Comparison of ENCODE assay signal across 13 cellular contexts in the genomic region with DNA sequence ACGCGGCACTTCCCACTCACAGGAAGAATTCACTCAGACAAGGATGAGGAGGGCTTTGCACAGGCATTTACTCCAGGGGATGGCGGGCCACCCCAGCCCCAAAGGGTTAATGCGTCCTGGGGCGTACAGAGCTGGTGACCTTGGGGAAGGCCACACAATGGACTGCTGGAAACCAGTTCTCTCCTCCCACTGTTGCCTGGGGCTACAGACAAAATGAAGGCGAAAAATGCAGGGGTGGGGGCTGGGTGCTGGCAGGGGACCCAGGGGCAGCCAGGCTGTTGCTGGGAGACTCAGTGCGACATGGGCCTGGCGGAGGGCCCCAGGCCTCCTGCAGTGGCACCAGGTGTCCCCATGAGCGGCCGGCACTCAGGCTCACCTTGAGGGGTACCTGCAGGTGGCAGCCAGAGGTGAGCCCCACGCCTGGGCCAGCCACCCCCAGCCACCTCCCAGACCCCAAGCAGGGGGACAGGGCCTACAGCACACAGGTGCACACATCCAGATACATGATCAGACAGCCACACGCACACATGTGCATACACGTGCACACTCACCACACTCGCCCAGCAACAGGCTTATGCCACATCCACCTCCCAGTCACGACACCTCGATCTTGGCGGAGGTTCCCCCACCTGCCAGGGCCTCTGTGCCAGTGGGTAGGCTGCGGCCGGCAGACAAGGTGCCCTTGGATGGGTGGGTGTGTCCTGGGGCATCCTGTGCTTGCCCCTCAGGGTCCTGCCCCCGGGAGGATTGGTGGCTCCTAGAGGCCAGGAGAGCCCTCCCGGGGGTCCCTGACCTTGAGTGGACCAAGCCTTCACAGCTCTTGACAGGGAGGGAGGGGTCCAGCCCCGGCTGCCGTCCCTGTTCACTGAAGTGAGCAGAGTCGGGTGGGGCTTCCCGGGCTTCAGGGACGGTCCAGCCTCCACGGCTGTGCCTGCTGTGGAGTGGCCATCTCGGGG. TPM values are rescaled to one million over a fixed set of nuclear protein-coding genes. Genes with fewer than 3 reads are reported as not detected.
DNase-seq lines count a peak whose midpoint lies in the region; ATAC-seq, FAIRE-seq and TF ChIP-seq lines count a peak whose summit lies in the region.
"Had no signal": no experiment of that assay in that cellular context is flagged by ENCODE, and none has a peak within 500 bp of the region (broad histone marks: within the 10 kb centered on the region; RNA-seq: fewer than 3 reads in every experiment).

No MANE protein-coding gene starts in this region.

- H3K4me1 ChIP-seq in right atrium auricular region (no peaks in the 10 kb centered on the region), thyroid gland (peaks cover 13 to 17% of the 10 kb centered on the region in 2 donors)

- ATAC-seq in Right ventricle myocardium inferior, result no peak

- FAIRE-seq in urothelium cell line (lab: Jason Lieb, UNC), result no peak
- FAIRE-seq: endothelial cell of umbilical vein had no signal

- H3K27me3 ChIP-seq in right atrium auricular region (no peaks in the 10 kb centered on the region), thyroid gland (no peaks in the 10 kb centered on the region)

- intact Hi-C loops in Right ventricle myocardium inferior (cut with DNase I), result no loop called here
- intact Hi-C loops in thyroid gland (cut with DNase I), result no loop called here

- TF ChIP-seq CTCF in right atrium auricular region (IDR thresholded peaks at IDR 0.05) (no peak), thyroid gland (IDR thresholded peaks at IDR 0.05) (no peak)

- H3K36me3 ChIP-seq in right atrium auricular region (no peaks in the 10 kb centered on the region), thyroid gland (no peaks in the 10 kb centered on the region)
- H3K36me3 ChIP-seq: WERI-Rb-1 had no signal

- TF ChIP-seq POLR2A in thyroid gland (IDR thresholded peaks at IDR 0.05), result no peak

- H3K9me3 ChIP-seq in right atrium auricular region (no peaks in the 10 kb centered on the region), thyroid gland (no peaks in the 10 kb centered on the region)

- 34 to 51% methylated on average over 11 to 19 of the region's 28 CpGs for WGBS in thyroid gland, 2 donors

- no peak overlapping the region for H3K4me3 ChIP-seq in right atrium auricular region
- H3K4me3 ChIP-seq in thyroid gland (replicated peaks in 1 of 3), result no peak overlapping the region

- DNase-seq in Right ventricle myocardium inferior (ENCODE audit: missing footprints) (peak; percentile 68), right atrium auricular region (ENCODE audit: low spot score) (no peak), amygdala (lab: John Stamatoyannopoulos, UW) (peak in 29 of 56 donors; percentile 19 to 83 (median 67)), medulla oblongata (ENCODE audit: extremely low spot score) (peak; percentile 69), thyroid gland (peak; percentile 72 to 75), NCI-H510A treated with DMSO at 0.1 percent for 48 hours (lab: John Stamatoyannopoulos, UW) (no peak), urothelium cell line (ENCODE audit: low spot score) (no peak)
- DNase-seq in activated naive CD4-positive, alpha-beta T cell treated with Interleukin-2 at 50 U/mL for 16 hours, result no peak
- DNase-seq: Calu3; naive B cell; stimulated activated naive CD8-positive, alpha-beta T cell treated with anti-CD3 and anti-CD28 coated beads, Interleukin-15, amount 100 ng/mL, for 72 hours; WERI-Rb-1 had no signal

- H3K27ac ChIP-seq in right atrium auricular region (no peak overlapping the region), thyroid gland (peak overlapping the region; percentile 10 to 62 (median 45))
- H3K27ac ChIP-seq: WERI-Rb-1 had no signal

RNA-seq across cellular contexts. Expression of gene NAT8L, which starts 13.1 kb away (rescaled TPM):
- total RNA-seq in Right ventricle myocardium inferior (1.1 TPM), right atrium auricular region (1 to 10 TPM; 3.0 to 3.2 TPM), thyroid gland (1 to 10 TPM; 1.3 to 1.8 (median 1.5) TPM)

Comparison
In these comparisons a context has a peak if more than half of its experiments do, and no peak if none do; other contexts are left out.
1. DNase-seq: peak in Right ventricle myocardium inferior (single experiment), amygdala (29 of 56), medulla oblongata (single experiment) and thyroid gland (2 of 2); none in right atrium auricular region (single experiment), NCI-H510A treated with DMSO at 0.1 percent for 48 hours (single experiment), urothelium cell line (single experiment) and activated naive CD4-positive, alpha-beta T cell treated with Interleukin-2 at 50 U/mL for 16 hours (single experiment).
2. H3K27ac ChIP-seq: peak in thyroid gland (3 of 3); none in right atrium auricular region (0 of 2).